17 cellular contexts compared by ENCODE assay signal in genomic region chr2:211730215-211730614, GRCh38.
DNase-seq lines count a peak whose midpoint lies in the region; ATAC-seq and TF ChIP-seq lines count a peak whose summit lies in the region.
"Had no signal": no experiment of that assay in that cellular context is flagged by ENCODE, and none has a peak within 500 bp of the region (broad histone marks: within the 10 kb centered on the region; RNA-seq: fewer than 3 reads in every experiment).

No MANE protein-coding gene starts in this region.

- POLR2A ChIA-PET in GM10248 (lab: Yijun Ruan, JAX) = no interaction called here

- peaks cover 6% of the 10 kb centered on the region for H3K4me1 Mint-ChIP-seq in endothelial cell (ENCODE audit: unreplicated experiment)

- TF ChIP-seq CTCF in endothelial cell (IDR thresholded peaks at IDR 0.05; ENCODE audit: unreplicated experiment) (no peak), GM10248 (IDR thresholded peaks at IDR 0.05; ENCODE audit: control extremely low read depth, extremely low read depth, low read depth, missing control alignments) (no peak)

- no peaks in the 10 kb centered on the region for H3K9me3 Mint-ChIP-seq in endothelial cell (ENCODE audit: unreplicated experiment)

- no peak for ATAC-seq in HG03175 (IDR thresholded peaks at IDR 0.05; ENCODE audit: unreplicated experiment)
- ATAC-seq: HepG2, Panc1, Right ventricle myocardium inferior, SK-N-SH treated with all-trans-retinoic acid at 6 μM for 48 hours had no signal

- no peaks in the 10 kb centered on the region for H3K36me3 Mint-ChIP-seq in endothelial cell (ENCODE audit: low read depth, unreplicated experiment)

- no peak overlapping the region for H3K4me3 Mint-ChIP-seq in endothelial cell (ENCODE audit: unreplicated experiment)

- CTCF ChIA-PET in GM10248 (lab: Yijun Ruan, JAX) = interaction anchor here (1.9 to 2.4 kb wide), 2 partner anchors 11 to 15 kb away, joined by 4 to 14 read pairs; no protein-coding TSS in a partner anchor

- H3K27me3 Mint-ChIP-seq in endothelial cell (ENCODE audit: unreplicated experiment) = no peaks in the 10 kb centered on the region

- DNase-seq in SIG-M5 treated with dmso at 0.1 percent for 504 hours (lab: John Stamatoyannopoulos, UW; ENCODE audit: unreplicated experiment) (peak; percentile 47), SIG-M5 (lab: John Stamatoyannopoulos, UW) (no peak), SKM-1 treated with dmso at 0.1 percent for 144 hours (lab: John Stamatoyannopoulos, UW; ENCODE audit: unreplicated experiment) (peak; percentile 22), endothelial cell (ENCODE audit: low spot score) (no peak), GM10248 (ENCODE audit: extremely low spot score) (no peak), NCI-H2227 treated with DMSO at 0.1 percent for 48 hours (lab: John Stamatoyannopoulos, UW) (no peak)
- DNase-seq in effector CD4-positive, alpha-beta T cell = no peak
- DNase-seq: GF-D8; KG1; NCI-H1105 treated with DMSO at 0.1 percent for 48 hours; NCI-H187; NK-92 treated with Interleukin-12 subunit alpha and Interleukin-12 subunit beta, amount 100 ng/mL, for 24 hours had no signal

- H3K27ac Mint-ChIP-seq in endothelial cell (ENCODE audit: unreplicated experiment) = peak overlapping the region; percentile 89

Comparison
In these comparisons a context has a peak if more than half of its experiments do, and no peak if none do; other contexts are left out.
1. DNase-seq: peak in SIG-M5 treated with dmso at 0.1 percent for 504 hours (single experiment) and SKM-1 treated with dmso at 0.1 percent for 144 hours (single experiment); none in SIG-M5 (single experiment), endothelial cell (single experiment), GM10248 (single experiment), effector CD4-positive, alpha-beta T cell (single experiment) and NCI-H2227 treated with DMSO at 0.1 percent for 48 hours (single experiment).